Comparison of ENCODE assay signal across 9 cellular contexts in the genomic region with DNA sequence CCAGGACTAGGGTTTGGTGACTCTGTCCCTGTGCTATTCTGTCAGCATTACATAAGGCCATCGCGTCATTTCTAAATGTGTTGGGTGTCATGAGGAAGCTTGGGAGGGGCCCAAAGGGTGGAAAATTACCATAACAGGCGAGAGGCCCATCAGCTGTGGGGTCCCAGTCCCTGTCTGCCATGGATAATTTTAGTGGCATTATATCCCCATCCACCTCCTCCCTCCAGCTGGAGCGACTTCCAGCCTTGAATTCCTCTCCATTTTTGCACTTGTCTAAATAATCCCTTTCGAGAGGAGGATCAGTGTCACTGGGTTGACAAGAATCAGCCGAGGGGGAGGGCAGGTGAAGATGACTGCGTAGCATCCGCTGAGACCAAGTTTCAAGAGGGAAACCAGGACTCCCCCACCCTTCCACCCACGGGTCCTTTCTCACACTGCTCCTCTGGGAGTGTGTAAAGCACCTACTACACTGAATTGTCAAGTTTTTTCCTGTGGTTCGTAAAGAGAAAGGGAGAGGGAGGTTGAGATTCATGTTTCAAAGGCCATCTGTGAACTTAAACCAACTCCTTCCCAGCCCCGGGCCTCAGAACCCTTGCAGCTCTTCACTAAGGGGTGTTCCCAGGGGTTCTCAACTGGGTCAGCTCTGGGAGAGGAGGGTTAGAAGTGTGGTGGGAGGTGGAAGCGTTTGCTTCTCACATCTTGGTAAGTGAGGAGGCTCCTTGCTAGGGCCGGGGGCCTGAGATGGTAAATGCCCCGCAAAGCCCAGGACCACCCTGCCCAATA. TPM values are rescaled to one million over a fixed set of nuclear protein-coding genes. Genes with fewer than 3 reads are reported as not detected.
A peak's percentile ranks its signal among the peaks of the same experiment; 100 is the strongest.
DNase-seq lines count a peak whose midpoint lies in the region; ATAC-seq lines count a peak whose summit lies in the region.
"Had no signal": no experiment of that assay in that cellular context is flagged by ENCODE, and none has a peak within 500 bp of the region (broad histone marks: within the 10 kb centered on the region; RNA-seq: fewer than 3 reads in every experiment).

No MANE protein-coding gene starts in this region.

- peak overlapping the region; percentile 4 for H3K27ac Mint-ChIP-seq in activated CD4-positive, alpha-beta memory T cell treated with anti-CD3 and anti-CD28 coated beads, Interleukin-2, amount 10 ng/mL, durations not matched to agents 7 days and 5 days

- no peaks in the 10 kb centered on the region for H3K9me3 Mint-ChIP-seq in activated CD4-positive, alpha-beta memory T cell treated with anti-CD3 and anti-CD28 coated beads, Interleukin-2, amount 10 ng/mL, durations not matched to agents 7 days and 5 days

- H3K4me1 Mint-ChIP-seq in activated CD4-positive, alpha-beta memory T cell treated with anti-CD3 and anti-CD28 coated beads, Interleukin-2, amount 10 ng/mL, durations not matched to agents 7 days and 5 days = peaks cover 62% of the 10 kb centered on the region

- DNase-seq in stimulated activated CD4-positive, alpha-beta T cell treated with anti-CD3 and anti-CD28 coated beads, Interleukin-15, amount 100 ng/mL, for 24 hours = peak; percentile 63
- no peak for DNase-seq in stimulated activated CD4-positive, alpha-beta T cell treated with anti-CD3 and anti-CD28 coated beads, Interleukin-12 subunit alpha, Interleukin-12 subunit beta, amount 100 ng/mL, for 4 hours
- DNase-seq in activated CD4-positive, alpha-beta memory T cell treated with anti-CD3 and anti-CD28 coated beads, Interleukin-2, amount 10 ng/mL, durations not matched to agents 7 days and 5 days = peak; percentile 33
- DNase-seq in cerebellar nuclear complex (lab: John Stamatoyannopoulos, UW) (no peak), left colon (no peak), NCI-H2196 treated with DMSO at 0.1 percent for 48 hours (lab: John Stamatoyannopoulos, UW; ENCODE audit: unreplicated experiment) (no peak), HuH-7 (ENCODE audit: low spot score) (no peak)
- DNase-seq: KG1 had no signal

- ATAC-seq in HG02798 (IDR thresholded peaks at IDR 0.05; ENCODE audit: poor library complexity, unreplicated experiment) (peak; percentile 75), left colon (no peak)

- no peaks in the 10 kb centered on the region for H3K27me3 Mint-ChIP-seq in activated CD4-positive, alpha-beta memory T cell treated with anti-CD3 and anti-CD28 coated beads, Interleukin-2, amount 10 ng/mL, durations not matched to agents 7 days and 5 days

- H3K36me3 Mint-ChIP-seq in activated CD4-positive, alpha-beta memory T cell treated with anti-CD3 and anti-CD28 coated beads, Interleukin-2, amount 10 ng/mL, durations not matched to agents 7 days and 5 days (ENCODE audit: low read depth) = no peaks in the 10 kb centered on the region

- CTCF ChIA-PET in activated CD4-positive, alpha-beta memory T cell treated with anti-CD3 and anti-CD28 coated beads, Interleukin-2, amount 10 ng/mL, durations not matched to agents 7 days and 5 days (lab: Charles Lee) = interaction anchor here (0.9 to 1.5 kb wide), 2 partner anchors 14 to 230 kb away, joined by 3 read pairs; no protein-coding TSS in a partner anchor

- POLR2A ChIA-PET in activated CD4-positive, alpha-beta memory T cell treated with anti-CD3 and anti-CD28 coated beads, Interleukin-2, amount 10 ng/mL, durations not matched to agents 7 days and 5 days (lab: Charles Lee) = interaction anchor here (1.4 kb wide), 1 partner anchor 188 kb away, joined by 4 read pairs; a partner anchor contains a TSS

- no peak overlapping the region for H3K4me3 Mint-ChIP-seq in activated CD4-positive, alpha-beta memory T cell treated with anti-CD3 and anti-CD28 coated beads, Interleukin-2, amount 10 ng/mL, durations not matched to agents 7 days and 5 days

- intact Hi-C loops in left colon (cut with DNase I, micrococcal nuclease) = loop anchor here in 1 of 2 donors (10.0 kb wide), 1 partner anchor 165 kb away; no protein-coding TSS in a partner anchor

RNA-seq across cellular contexts. Expression of a gene that starts 29.2 kb away (rescaled TPM):
- total RNA-seq in activated CD4-positive, alpha-beta memory T cell treated with anti-CD3 and anti-CD28 coated beads, Interleukin-2, amount 10 ng/mL, durations not matched to agents 7 days and 5 days = under 1 TPM; 0.23 to 0.48 TPM
- under 1 TPM; 0.59 to 0.76 TPM for total RNA-seq in left colon

RNA-seq across cellular contexts. Expression of a gene that starts 36.1 kb away (rescaled TPM):
- 10 to 100 TPM; 45.0 to 46.2 TPM for total RNA-seq in activated CD4-positive, alpha-beta memory T cell treated with anti-CD3 and anti-CD28 coated beads, Interleukin-2, amount 10 ng/mL, durations not matched to agents 7 days and 5 days
- 10 to 100 TPM; 22.3 to 24.4 TPM for total RNA-seq in left colon

Comparison
In these comparisons a context has a peak if more than half of its experiments do, and no peak if none do; other contexts are left out.
1. DNase-seq: peak in stimulated activated CD4-positive, alpha-beta T cell treated with anti-CD3 and anti-CD28 coated beads, Interleukin-15, amount 100 ng/mL, for 24 hours (single experiment) and activated CD4-positive, alpha-beta memory T cell treated with anti-CD3 and anti-CD28 coated beads, Interleukin-2, amount 10 ng/mL, durations not matched to agents 7 days and 5 days (single experiment); none in stimulated activated CD4-positive, alpha-beta T cell treated with anti-CD3 and anti-CD28 coated beads, Interleukin-12 subunit alpha, Interleukin-12 subunit beta, amount 100 ng/mL, for 4 hours (single experiment), cerebellar nuclear complex (0 of 2), left colon (0 of 2), NCI-H2196 treated with DMSO at 0.1 percent for 48 hours (single experiment) and HuH-7 (single experiment).